19 cellular contexts compared by ENCODE assay signal in the genomic region with DNA sequence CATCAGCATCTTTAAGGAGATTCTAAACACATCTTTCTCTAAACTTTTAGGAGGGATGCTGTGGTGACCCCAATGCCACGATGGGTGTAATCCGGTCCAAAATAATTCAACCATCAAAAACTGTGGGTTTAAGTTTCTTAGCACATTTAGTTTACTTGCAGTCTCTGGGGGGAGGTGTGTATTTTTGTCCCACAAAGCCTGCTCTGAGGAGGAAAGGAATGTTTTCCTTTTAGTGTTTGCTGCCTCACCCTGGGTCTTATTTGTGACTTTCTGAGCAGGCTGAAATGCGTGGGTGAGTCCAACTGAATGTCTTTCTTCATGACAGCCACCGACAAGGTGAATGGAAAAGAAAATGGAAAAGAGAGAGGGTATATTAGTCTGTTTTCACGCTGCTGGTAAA.
A peak's percentile ranks its signal among the peaks of the same experiment; 100 is the strongest.
DNase-seq lines count a peak whose midpoint lies in the region; FAIRE-seq and TF ChIP-seq lines count a peak whose summit lies in the region.
"Had no signal": no experiment of that assay in that cellular context is flagged by ENCODE, and none has a peak within 500 bp of the region (broad histone marks: within the 10 kb centered on the region; RNA-seq: fewer than 3 reads in every experiment).

No MANE protein-coding gene starts in this region.

- no peak for FAIRE-seq in astrocyte (lab: Jason Lieb, UNC)
- FAIRE-seq: GM12891, GM18507 had no signal

- no peak overlapping the region; a peak in 1 of 22 replicates for H3K27ac ChIP-seq in BLaER1 treated with 17β-estradiol and CSF1 and Interleukin-3, amounts not matched to agents 10 nM and 100 nM
- no peak overlapping the region for H3K27ac ChIP-seq in astrocyte (ENCODE audit: low read depth, low read length)
- H3K27ac ChIP-seq: KMS-11, Peyer's patch had no signal

- H3K27ac Mint-ChIP-seq in astrocyte (ENCODE audit: unreplicated experiment) (no peak overlapping the region), endothelial cell (ENCODE audit: unreplicated experiment) (no peak overlapping the region)
- H3K27ac Mint-ChIP-seq: GM23338 had no signal

- peaks cover 0 to 15% (median 6%) of the 10 kb centered on the region in 11 experiments; a peak in 5 of 22 replicates for H3K9me3 ChIP-seq in BLaER1 treated with 17β-estradiol and CSF1 and Interleukin-3, amounts not matched to agents 10 nM and 100 nM (replicated peaks in 1 of 11)
- H3K9me3 ChIP-seq in astrocyte (ENCODE audit: insufficient read depth, low read depth, low read length) (no peaks in the 10 kb centered on the region), skeletal muscle satellite cell (replicated peaks; ENCODE audit: low read length) (no peaks in the 10 kb centered on the region)
- H3K9me3 ChIP-seq: Peyer's patch had no signal

- H3K27me3 Mint-ChIP-seq in astrocyte (ENCODE audit: low read depth, unreplicated experiment) (no peaks in the 10 kb centered on the region), endothelial cell (ENCODE audit: unreplicated experiment) (peaks cover 3% of the 10 kb centered on the region)

- H3K4me3 Mint-ChIP-seq in astrocyte (ENCODE audit: unreplicated experiment) (no peak overlapping the region), endothelial cell (ENCODE audit: unreplicated experiment) (no peak overlapping the region)
- H3K4me3 Mint-ChIP-seq: GM23338 had no signal

- H3K4me2 ChIP-seq in BLaER1 treated with 17β-estradiol and CSF1 and Interleukin-3, amounts not matched to agents 10 nM and 100 nM = peak overlapping the region in 6 of 11 experiments; percentile 0 to 56 (median 44); a peak in 9 of 22 replicates
- H3K4me2 ChIP-seq in astrocyte (ENCODE audit: low read length) = peak overlapping the region; percentile 8
- peak overlapping the region; percentile 60 for H3K4me2 ChIP-seq in skeletal muscle satellite cell (ENCODE audit: low read length)
- H3K4me2 ChIP-seq: GM23338, KMS-11 had no signal

- no peaks in the 10 kb centered on the region for H3K4me1 Mint-ChIP-seq in astrocyte (ENCODE audit: low read depth, unreplicated experiment)
- no peaks in the 10 kb centered on the region for H3K4me1 Mint-ChIP-seq in endothelial cell (ENCODE audit: unreplicated experiment)
- H3K4me1 Mint-ChIP-seq: GM23338 had no signal

- no peaks in the 10 kb centered on the region for H3K36me3 ChIP-seq in BLaER1 treated with 17β-estradiol and CSF1 and Interleukin-3, amounts not matched to agents 10 nM and 100 nM
- H3K36me3 ChIP-seq in astrocyte (ENCODE audit: insufficient read depth, low read length) (no peaks in the 10 kb centered on the region), skeletal muscle satellite cell (ENCODE audit: insufficient read depth, low read length) (no peaks in the 10 kb centered on the region)
- H3K36me3 ChIP-seq: Peyer's patch had no signal

- H3K79me2 ChIP-seq in astrocyte (ENCODE audit: insufficient read depth, low read length) = no peaks in the 10 kb centered on the region

- peaks cover 0 to 19% (median 6%) of the 10 kb centered on the region in 10 experiments; a peak in 10 of 20 replicates for H3K4me1 ChIP-seq in BLaER1 treated with 17β-estradiol and CSF1 and Interleukin-3, amounts not matched to agents 10 nM and 100 nM
- peaks cover 24% of the 10 kb centered on the region for H3K4me1 ChIP-seq in astrocyte (ENCODE audit: insufficient read depth, low read length)
- H3K4me1 ChIP-seq in skeletal muscle satellite cell (ENCODE audit: control insufficient read depth, insufficient read depth, low read length) = peaks cover 41% of the 10 kb centered on the region
- H3K4me1 ChIP-seq: Peyer's patch had no signal

- no peaks in the 10 kb centered on the region for H3K36me3 Mint-ChIP-seq in astrocyte (ENCODE audit: low read depth, unreplicated experiment)
- no peaks in the 10 kb centered on the region for H3K36me3 Mint-ChIP-seq in endothelial cell (ENCODE audit: low read depth, unreplicated experiment)

- no peak overlapping the region for H3K4me3 ChIP-seq in BLaER1 treated with 17β-estradiol and CSF1 and Interleukin-3, amounts not matched to agents 10 nM and 100 nM
- no peak overlapping the region for H3K4me3 ChIP-seq in astrocyte (ENCODE audit: insufficient read depth, low read depth, low read length)
- H3K4me3 ChIP-seq in skeletal muscle satellite cell (ENCODE audit: low read length) = no peak overlapping the region
- H3K4me3 ChIP-seq: GM23338, Peyer's patch had no signal

- DNase-seq in astrocyte (ENCODE audit: low read depth) (peak; percentile 28), myocyte (ENCODE audit: low read depth) (peak; percentile 33), NOMO-1 (lab: John Stamatoyannopoulos, UW; ENCODE audit: unreplicated experiment in 2 of 2) (no peak), nucleus accumbens (lab: John Stamatoyannopoulos, UW) (no peak), GM03348 (ENCODE audit: low spot score) (no peak), endothelial cell (ENCODE audit: low spot score) (no peak)
- DNase-seq: ACHN, DND-41, GDM1, NCI-H2107, NCI-H2227 treated with DMSO at 0.1 percent for 48 hours, Peyer's patch, SHP77 had no signal

- H3K27me3 ChIP-seq in BLaER1 treated with 17β-estradiol and CSF1 and Interleukin-3, amounts not matched to agents 10 nM and 100 nM = no peaks in the 10 kb centered on the region
- no peaks in the 10 kb centered on the region for H3K27me3 ChIP-seq in astrocyte (ENCODE audit: insufficient read depth, low read length)
- H3K27me3 ChIP-seq in skeletal muscle satellite cell (ENCODE audit: control insufficient read depth, insufficient read depth, low read length) = no peaks in the 10 kb centered on the region
- H3K27me3 ChIP-seq: Peyer's patch had no signal

- no peak overlapping the region for H2AFZ ChIP-seq in astrocyte (ENCODE audit: low read depth, low read length)
- H2AFZ ChIP-seq: GM23338 had no signal

- H3K9ac ChIP-seq in BLaER1 treated with 17β-estradiol and CSF1 and Interleukin-3, amounts not matched to agents 10 nM and 100 nM = no peak overlapping the region
- H3K9ac ChIP-seq in astrocyte (ENCODE audit: low read length) (no peak overlapping the region), skeletal muscle satellite cell (ENCODE audit: low read depth, low read length) (peak overlapping the region; percentile 1)
- H3K9ac ChIP-seq: KMS-11 had no signal

- TF ChIP-seq CTCF in astrocyte (IDR thresholded peaks at IDR 0.05; ENCODE audit: insufficient read depth, low read depth, low read length) = no peak
- no peak for TF ChIP-seq CTCF in endothelial cell (IDR thresholded peaks at IDR 0.05; ENCODE audit: unreplicated experiment)

- peaks cover 5% of the 10 kb centered on the region for H3K9me3 Mint-ChIP-seq in astrocyte (ENCODE audit: unreplicated experiment)
- peaks cover 43% of the 10 kb centered on the region for H3K9me3 Mint-ChIP-seq in endothelial cell (ENCODE audit: unreplicated experiment)

- H4K20me1 ChIP-seq in BLaER1 treated with 17β-estradiol and CSF1 and Interleukin-3, amounts not matched to agents 10 nM and 100 nM = no peaks in the 10 kb centered on the region
- no peaks in the 10 kb centered on the region for H4K20me1 ChIP-seq in astrocyte (ENCODE audit: insufficient read depth, low read length)

Comparison
In these comparisons a context has a peak if more than half of its experiments do, and no peak if none do; other contexts are left out.
1. H3K4me2 ChIP-seq: peak in every context shown above with its lines; median percentile 60 in skeletal muscle satellite cell; 44 in BLaER1 treated with 17β-estradiol and CSF1 and Interleukin-3, amounts not matched to agents 10 nM and 100 nM; 8 in astrocyte.
2. DNase-seq: peak in astrocyte (single experiment) and myocyte (single experiment); none in NOMO-1 (0 of 2), nucleus accumbens (0 of 56), GM03348 (single experiment) and endothelial cell (single experiment).